16 cellular contexts compared by ENCODE assay signal in genomic region chr10:97573021-97573420, GRCh38. TPM values are rescaled to one million over a fixed set of nuclear protein-coding genes. Genes with fewer than 3 reads are reported as not detected.
A peak's percentile ranks its signal among the peaks of the same experiment; 100 is the strongest.
DNase-seq lines count a peak whose midpoint lies in the region; ATAC-seq and TF ChIP-seq lines count a peak whose summit lies in the region.
"Had no signal": no experiment of that assay in that cellular context is flagged by ENCODE, and none has a peak within 500 bp of the region (broad histone marks: within the 10 kb centered on the region; RNA-seq: fewer than 3 reads in every experiment).

No MANE protein-coding gene starts in this region.

- H3K27me3 Mint-ChIP-seq in neural progenitor cell (ENCODE audit: insufficient read depth, low read depth) = peaks cover 4% of the 10 kb centered on the region

- H3K27me3 ChIP-seq in esophagus muscularis mucosa (no peaks in the 10 kb centered on the region), neural progenitor cell (no peaks in the 10 kb centered on the region)
- H3K27me3 ChIP-seq: cardiac muscle cell had no signal

- peaks cover 12 to 37% (median 31%) of the 10 kb centered on the region in 4 donors for H3K36me3 ChIP-seq in esophagus muscularis mucosa
- H3K36me3 ChIP-seq in neural progenitor cell = no peaks in the 10 kb centered on the region
- H3K36me3 ChIP-seq: cardiac muscle cell, HAP-1 had no signal

- H3K9me3 ChIP-seq in esophagus muscularis mucosa = no peaks in the 10 kb centered on the region
- no peaks in the 10 kb centered on the region for H3K9me3 ChIP-seq in neural progenitor cell (ENCODE audit: low read depth)
- H3K9me3 ChIP-seq: HAP-1 had no signal

- TF ChIP-seq EP300 in Ishikawa (IDR thresholded peaks at IDR 0.05; ENCODE audit: borderline replicate concordance) (no peak), esophagus muscularis mucosa (IDR thresholded peaks at IDR 0.05) (no peak)

- H4K20me1 ChIP-seq in neural progenitor cell (ENCODE audit: low read depth) = no peaks in the 10 kb centered on the region

- ATAC-seq in HG02678 (IDR thresholded peaks at IDR 0.05; ENCODE audit: unreplicated experiment) = no peak

- no peak overlapping the region for H3K9ac ChIP-seq in neural progenitor cell

- intact Hi-C loops in esophagus muscularis mucosa (cut with DNase I) = no loop called here

- in situ Hi-C loops in ACHN (cut with HindIII; ENCODE audit: low pct_ligation_motif_present, low pct_unique_long_range_greater_than_20kb, low sequenced_read_pairs) = no loop called here

- H3K4me1 ChIP-seq in esophagus muscularis mucosa = peaks cover 30 to 36% (median 31%) of the 10 kb centered on the region in 4 donors
- no peaks in the 10 kb centered on the region for H3K4me1 ChIP-seq in neural progenitor cell
- H3K4me1 ChIP-seq: HAP-1 had no signal

- WGBS in esophagus muscularis mucosa = 97% methylated on average over 2 of the region's 2 CpGs

- peak overlapping the region; percentile 46 for H3K4me3 Mint-ChIP-seq in neural progenitor cell
- H3K4me3 Mint-ChIP-seq: activated B cell treated with CpG ODN at 0.5 μM for 24 hours; activated naive CD4-positive, alpha-beta T cell treated with anti-CD3 and anti-CD28 coated beads, Interleukin-2, amount 10 ng/mL, durations not matched to agents 7 days and 5 days; neural crest cell had no signal

- DNase-seq in ACHN = peak; percentile 57
- DNase-seq in esophagus muscularis mucosa (ENCODE audit: extremely low spot score) = no peak
- no peak for DNase-seq in neural progenitor cell (ENCODE audit: low spot score)
- DNase-seq in GOT3 (lab: John Stamatoyannopoulos, UW) = no peak
- no peak for DNase-seq in activated gamma-delta T cell treated with Interleukin-2 at 50 U/mL for 16 hours
- no peak for DNase-seq in SKM-1 treated with dmso at 0.1 percent for 144 hours (lab: John Stamatoyannopoulos, UW; ENCODE audit: unreplicated experiment)
- DNase-seq: activated B cell treated with CpG ODN at 0.5 μM for 24 hours; activated naive CD4-positive, alpha-beta T cell treated with anti-CD3 and anti-CD28 coated beads, Interleukin-2, amount 10 ng/mL, durations not matched to agents 7 days and 5 days; small intestine had no signal

- H3K36me3 Mint-ChIP-seq in neural progenitor cell = no peaks in the 10 kb centered on the region
- H3K36me3 Mint-ChIP-seq: activated naive CD4-positive, alpha-beta T cell treated with anti-CD3 and anti-CD28 coated beads, Interleukin-2, amount 10 ng/mL, durations not matched to agents 7 days and 5 days had no signal

- H3K27ac ChIP-seq in esophagus muscularis mucosa (replicated peaks in 1 of 4) (peak overlapping the region; percentile 19 to 72 (median 48)), neural progenitor cell (no peak overlapping the region)
- H3K27ac ChIP-seq: HL-60 had no signal

- H3K79me2 ChIP-seq in neural progenitor cell (ENCODE audit: low read depth) = no peaks in the 10 kb centered on the region

- H3K4me3 ChIP-seq in esophagus muscularis mucosa = no peak overlapping the region
- no peak overlapping the region for H3K4me3 ChIP-seq in neural progenitor cell
- H3K4me3 ChIP-seq: cardiac muscle cell, HAP-1 had no signal

- no peak for TF ChIP-seq RAD21 in Ishikawa (IDR thresholded peaks at IDR 0.05; ENCODE audit: low read depth)

- H2AFZ ChIP-seq in neural progenitor cell (replicated peaks) = no peak overlapping the region

- no peak overlapping the region for H3K4me2 ChIP-seq in neural progenitor cell

- peaks cover 3% of the 10 kb centered on the region for H3K4me1 Mint-ChIP-seq in neural progenitor cell
- H3K4me1 Mint-ChIP-seq: activated B cell treated with CpG ODN at 0.5 μM for 24 hours; activated naive CD4-positive, alpha-beta T cell treated with anti-CD3 and anti-CD28 coated beads, Interleukin-2, amount 10 ng/mL, durations not matched to agents 7 days and 5 days; neural crest cell had no signal

- no peaks in the 10 kb centered on the region for H3F3A ChIP-seq in neural progenitor cell (ENCODE audit: low read depth)

- peak overlapping the region; percentile 18 for H3K27ac Mint-ChIP-seq in neural progenitor cell
- H3K27ac Mint-ChIP-seq: activated B cell treated with CpG ODN at 0.5 μM for 24 hours had no signal

- TF ChIP-seq CTCF in esophagus muscularis mucosa (IDR thresholded peaks at IDR 0.05) (no peak), neural progenitor cell (IDR thresholded peaks at IDR 0.05) (no peak)

- no peaks in the 10 kb centered on the region for H3K9me3 Mint-ChIP-seq in neural progenitor cell
- H3K9me3 Mint-ChIP-seq: activated B cell treated with CpG ODN at 0.5 μM for 24 hours; activated naive CD4-positive, alpha-beta T cell treated with anti-CD3 and anti-CD28 coated beads, Interleukin-2, amount 10 ng/mL, durations not matched to agents 7 days and 5 days; neural crest cell had no signal

- no peak for TF ChIP-seq POLR2A in esophagus muscularis mucosa (IDR thresholded peaks at IDR 0.05; ENCODE audit: low read depth)

TF ChIP-seq in Ishikawa, 13 proteins besides CTCF, POLR2A, EP300 and RAD21:
- 0 out of 2 replicates have a peak, but pooled peaks have one; percentile 13 for TF ChIP-seq TEAD4 (IDR thresholded peaks at IDR 0.05)
- no peak for TF ChIP-seq CREB1 (IDR thresholded peaks at IDR 0.05; ENCODE audit: low read depth)
- TF ChIP-seq EGR1 (IDR thresholded peaks at IDR 0.05) = 0 out of 2 replicates have a peak, but pooled peaks have one; percentile 6
- no peak for TF ChIP-seq ZBTB7A (IDR thresholded peaks at IDR 0.05; ENCODE audit: low read depth)

RNA-seq across cellular contexts. Expression of gene ANKRD2, which starts 0.4 kb away (rescaled TPM):
- 1 to 10 TPM in 2 of 4 donors, under 1 TPM in 1, not detected in 1; 0.33 to 1.6 (median 1.2) TPM for total RNA-seq in esophagus muscularis mucosa
- not detected in 2 replicates for total RNA-seq in neural progenitor cell (ENCODE audit: low replicate concordance)
- total RNA-seq: activated B cell treated with CpG ODN at 0.5 μM for 24 hours, cardiac muscle cell, left lobe of liver, neural crest cell had no signal

RNA-seq across cellular contexts. Expression of gene HOGA1, which starts 11.2 kb away (rescaled TPM):
- 1 to 10 TPM in 1 of 4 donors, under 1 TPM in 3; 0.45 to 1.5 (median 0.83) TPM for total RNA-seq in esophagus muscularis mucosa
- 0.17 and 1.2 TPM in 2 replicates for total RNA-seq in neural progenitor cell (ENCODE audit: low replicate concordance)
- total RNA-seq: activated B cell treated with CpG ODN at 0.5 μM for 24 hours had no signal

RNA-seq across cellular contexts. Expression of gene C10orf62, which starts 16.5 kb away (rescaled TPM):
- under 1 TPM in 1 of 4 donors, not detected in 3; 0.46 TPM for total RNA-seq in esophagus muscularis mucosa
- total RNA-seq in neural progenitor cell (ENCODE audit: low replicate concordance) = not detected in 2 replicates
- total RNA-seq: activated B cell treated with CpG ODN at 0.5 μM for 24 hours, neural crest cell had no signal
